Comparison of ENCODE assay signal across 8 cellular contexts in the genomic region with DNA sequence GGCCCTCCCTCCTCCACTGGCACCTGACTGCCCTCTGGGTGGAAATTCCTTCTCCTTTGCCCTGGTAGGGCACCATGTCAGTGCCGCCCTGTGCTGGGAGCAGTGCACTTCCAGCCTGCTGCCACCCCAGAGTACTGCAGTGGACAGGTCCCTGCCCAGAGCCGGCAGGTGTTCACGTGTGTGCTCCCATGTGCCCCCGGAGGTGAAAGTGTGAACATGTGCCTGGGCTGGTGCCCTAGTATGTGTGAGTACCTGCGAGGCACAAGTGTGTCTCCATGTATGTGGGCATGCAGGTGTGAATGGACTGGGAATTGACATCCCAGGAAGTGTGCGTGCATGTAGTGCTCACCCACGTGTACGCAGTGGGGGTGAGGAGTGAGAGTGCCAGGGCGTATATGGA. TPM values are rescaled to one million over a fixed set of nuclear protein-coding genes. Genes with fewer than 3 reads are reported as not detected.
A peak's percentile ranks its signal among the peaks of the same experiment; 100 is the strongest.
DNase-seq lines count a peak whose midpoint lies in the region; ATAC-seq and TF ChIP-seq lines count a peak whose summit lies in the region.

No MANE protein-coding gene starts in this region.

- intact Hi-C loops in Calu3 (cut with micrococcal nuclease; ENCODE audit: unreplicated experiment) (no loop called here), mucosa of descending colon (cut with DNase I, micrococcal nuclease) (no loop called here)

- TF ChIP-seq CTCF in Calu3 (IDR thresholded peaks at IDR 0.05; ENCODE audit: unreplicated experiment) = no peak
- no peak for TF ChIP-seq CTCF in mucosa of descending colon (IDR thresholded peaks at IDR 0.05)

- BruUV-seq in Calu3 (replicated peaks; lab: Mats Ljungman, UMichigan) = no TSS peak

- ATAC-seq in activated T-cell treated with anti-CD3 and anti-CD28 coated beads, Interleukin-2, amount 50 U/mL, for 72 hours (replicated peaks in 1 of 2) = no peak
- ATAC-seq in mucosa of descending colon = peak; percentile 75

- H3K4me3 Mint-ChIP-seq in Calu3 (ENCODE audit: low read depth, unreplicated experiment) = no peak overlapping the region
- H3K4me3 Mint-ChIP-seq in activated T-cell treated with anti-CD3 and anti-CD28 coated beads, Interleukin-2, amount 50 U/mL, for 72 hours = no peak overlapping the region

- no peaks in the 10 kb centered on the region for H3K36me3 ChIP-seq in mucosa of descending colon (ENCODE audit: low read depth)
- H3K36me3 ChIP-seq in SJCRH30 = no peaks in the 10 kb centered on the region

- no peaks in the 10 kb centered on the region for H3K4me1 ChIP-seq in mucosa of descending colon (ENCODE audit: low read depth)
- peaks cover 4% of the 10 kb centered on the region; the same call in 1 of the 2 replicates for H3K4me1 ChIP-seq in SJCRH30

- no peaks in the 10 kb centered on the region for H3K27me3 ChIP-seq in SJCRH30

- peaks cover 8% of the 10 kb centered on the region for H3K36me3 Mint-ChIP-seq in Calu3 (ENCODE audit: insufficient read depth, unreplicated experiment)
- H3K36me3 Mint-ChIP-seq in activated T-cell treated with anti-CD3 and anti-CD28 coated beads, Interleukin-2, amount 50 U/mL, for 72 hours (ENCODE audit: insufficient read depth in 2 of 2) = no peaks in the 10 kb centered on the region

- H3K9me3 ChIP-seq in mucosa of descending colon (no peaks in the 10 kb centered on the region), SJCRH30 (replicated peaks) (no peaks in the 10 kb centered on the region)

- H3K27ac ChIP-seq in SJCRH30 = no peak overlapping the region

- H3K27me3 Mint-ChIP-seq in Calu3 (ENCODE audit: unreplicated experiment) = no peaks in the 10 kb centered on the region
- no peaks in the 10 kb centered on the region for H3K27me3 Mint-ChIP-seq in activated T-cell treated with anti-CD3 and anti-CD28 coated beads, Interleukin-2, amount 50 U/mL, for 72 hours (ENCODE audit: low read depth)

- DNase-seq in Calu3 = peak; percentile 40
- peak; percentile 74 for DNase-seq in HuH-7 (ENCODE audit: low spot score)
- DNase-seq in activated T-cell treated with anti-CD3 and anti-CD28 coated beads, Interleukin-2, amount 50 U/mL, for 72 hours = peak; percentile 32 to 35
- DNase-seq in mucosa of descending colon = peak in 2 of 3 donors; percentile 36 to 59
- DNase-seq in NCI-H446 treated with DMSO at 0.1 percent for 48 hours (lab: John Stamatoyannopoulos, UW) = no peak
- DNase-seq in OCI-M2 (lab: John Stamatoyannopoulos, UW; ENCODE audit: unreplicated experiment) = no peak
- no peak for DNase-seq in UCSD-AML1 (lab: John Stamatoyannopoulos, UW; ENCODE audit: unreplicated experiment)
- DNase-seq in SJCRH30 = no peak

- H3K9me3 Mint-ChIP-seq in Calu3 (ENCODE audit: low read depth, unreplicated experiment) = no peaks in the 10 kb centered on the region
- no peaks in the 10 kb centered on the region for H3K9me3 Mint-ChIP-seq in activated T-cell treated with anti-CD3 and anti-CD28 coated beads, Interleukin-2, amount 50 U/mL, for 72 hours

- H3K4me1 Mint-ChIP-seq in Calu3 (ENCODE audit: low read depth, unreplicated experiment) = peaks cover 9% of the 10 kb centered on the region
- H3K4me1 Mint-ChIP-seq in activated T-cell treated with anti-CD3 and anti-CD28 coated beads, Interleukin-2, amount 50 U/mL, for 72 hours (ENCODE audit: low read depth) = peaks cover 25% of the 10 kb centered on the region

- H3K4me3 ChIP-seq in mucosa of descending colon (no peak overlapping the region), SJCRH30 (no peak overlapping the region)

- CTCF ChIA-PET in Calu3 (lab: Charles Lee) = no interaction called here

- no peak overlapping the region for H3K27ac Mint-ChIP-seq in Calu3 (ENCODE audit: unreplicated experiment)
- H3K27ac Mint-ChIP-seq in activated T-cell treated with anti-CD3 and anti-CD28 coated beads, Interleukin-2, amount 50 U/mL, for 72 hours = no peak overlapping the region

RNA-seq across cellular contexts. Expression of a gene that starts 29.4 kb away (rescaled TPM):
- 8.2 and 18.9 TPM in 2 replicates for total RNA-seq in Calu3 (2022)
- 10 to 100 TPM; 11.0 to 11.5 TPM for total RNA-seq in activated T-cell treated with anti-CD3 and anti-CD28 coated beads, Interleukin-2, amount 50 U/mL, for 72 hours
- total RNA-seq in mucosa of descending colon = 100 to 1,000 TPM; 165 to 447 (median 320) TPM
- 0.71 TPM in 2 replicates for total RNA-seq in SJCRH30 (2014; rRNA removed; shearing (Covaris generic))

RNA-seq across cellular contexts. Expression of a gene that starts 33.4 kb away (rescaled TPM):
- 2.0 and 2.4 TPM in 2 replicates for total RNA-seq in Calu3 (2022)
- 1 to 10 TPM; 7.1 to 7.8 TPM for total RNA-seq in activated T-cell treated with anti-CD3 and anti-CD28 coated beads, Interleukin-2, amount 50 U/mL, for 72 hours
- total RNA-seq in mucosa of descending colon = 10 to 100 TPM in 1 of 3 donors, 1 to 10 TPM in 2; 1.1 to 11.7 (median 2.2) TPM
- total RNA-seq in SJCRH30 (2014; rRNA removed; shearing (Covaris generic)) = 2.9 and 3.0 TPM in 2 replicates

Comparison
In these comparisons a context has a peak if more than half of its experiments do, and no peak if none do; other contexts are left out.
1. DNase-seq: peak in Calu3 (single experiment), HuH-7 (single experiment), activated T-cell treated with anti-CD3 and anti-CD28 coated beads, Interleukin-2, amount 50 U/mL, for 72 hours (2 of 2) and mucosa of descending colon (2 of 3); none in NCI-H446 treated with DMSO at 0.1 percent for 48 hours (single experiment), OCI-M2 (single experiment), UCSD-AML1 (single experiment) and SJCRH30 (0 of 2).